8 cellular contexts compared by ENCODE assay signal in genomic region chr12:57620936-57621496, GRCh38. TPM values are rescaled to one million over a fixed set of nuclear protein-coding genes. Genes with fewer than 3 reads are reported as not detected.
DNase-seq lines count a peak whose midpoint lies in the region; ATAC-seq and TF ChIP-seq lines count a peak whose summit lies in the region.

No MANE protein-coding gene starts in this region.

- no peak overlapping the region for H3K27ac ChIP-seq in effector memory CD4-positive, alpha-beta T cell (ENCODE audit: insufficient read depth, low read length, poor library complexity, severe bottlenecking)
- no peak overlapping the region for H3K27ac ChIP-seq in naive thymus-derived CD4-positive, alpha-beta T cell (ENCODE audit: low read depth, low read length)
- H3K27ac ChIP-seq in substantia nigra (ENCODE audit: low read depth, low read length, poor library complexity, severe bottlenecking), result no peak overlapping the region

- POLR2A ChIA-PET in naive thymus-derived CD4-positive, alpha-beta T cell (lab: Charles Lee), result interaction anchor here (1.2 to 1.7 kb wide), 3 partner anchors 30 to 40 kb away, joined by 3 to 8 read pairs (median 4); partner anchors contain the start of gene PIP4K2C

- no peaks in the 10 kb centered on the region for H3K9me3 ChIP-seq in effector memory CD4-positive, alpha-beta T cell (ENCODE audit: control insufficient read depth, low read length)
- no peaks in the 10 kb centered on the region for H3K9me3 ChIP-seq in naive thymus-derived CD4-positive, alpha-beta T cell (ENCODE audit: control insufficient read depth in 2 of 3, low read length in 3 of 3)

- peaks cover 27% of the 10 kb centered on the region for H3K4me1 ChIP-seq in effector memory CD4-positive, alpha-beta T cell (ENCODE audit: control insufficient read depth, insufficient read depth, low read length, poor library complexity, severe bottlenecking)
- H3K4me1 ChIP-seq in naive thymus-derived CD4-positive, alpha-beta T cell (ENCODE audit: control insufficient read depth in 2 of 2, insufficient read depth in 2 of 2, low read length in 2 of 2), result peaks cover 20 to 30% of the 10 kb centered on the region in 2 donors

- no peaks in the 10 kb centered on the region for H3K9me3 Mint-ChIP-seq in naive thymus-derived CD4-positive, alpha-beta T cell

- no peaks in the 10 kb centered on the region for H3K36me3 ChIP-seq in effector memory CD4-positive, alpha-beta T cell (ENCODE audit: control insufficient read depth, insufficient read depth, low read length)
- no peaks in the 10 kb centered on the region for H3K36me3 ChIP-seq in naive thymus-derived CD4-positive, alpha-beta T cell (ENCODE audit: control insufficient read depth in 2 of 3, insufficient read depth in 3 of 3, low read length in 3 of 3)

- peaks cover 81 to 100% (median 86%) of the 10 kb centered on the region in 5 donors for H3K27me3 Mint-ChIP-seq in naive thymus-derived CD4-positive, alpha-beta T cell

- H3K36me3 Mint-ChIP-seq in naive thymus-derived CD4-positive, alpha-beta T cell, result peaks cover 0 to 5% (median 0%) of the 10 kb centered on the region in 5 donors

- CTCF ChIA-PET in naive thymus-derived CD4-positive, alpha-beta T cell (lab: Charles Lee), result interaction anchor here (0.9 to 4.0 kb wide), 11 partner anchors 9 to 162 kb away, joined by 3 to 72 read pairs (median 3); partner anchors contain the start of genes DTX3 and GLI1

- peaks cover 79% of the 10 kb centered on the region for H3K27me3 ChIP-seq in effector memory CD4-positive, alpha-beta T cell (replicated peaks; ENCODE audit: control insufficient read depth, insufficient read depth, low read length, poor library complexity, severe bottlenecking)
- peaks cover 13 to 44% of the 10 kb centered on the region in 2 donors for H3K27me3 ChIP-seq in naive thymus-derived CD4-positive, alpha-beta T cell (ENCODE audit: control insufficient read depth in 2 of 2, insufficient read depth in 2 of 2, low read length in 2 of 2)

- H3K4me3 ChIP-seq in AG10803 (ENCODE audit: low read length), result peak overlapping the region; percentile 45
- peak overlapping the region; percentile 55 for H3K4me3 ChIP-seq in effector memory CD4-positive, alpha-beta T cell (ENCODE audit: insufficient read depth, low read depth, low read length, poor library complexity, severe bottlenecking)
- peak overlapping the region; percentile 54 for H3K4me3 ChIP-seq in naive thymus-derived CD4-positive, alpha-beta T cell (ENCODE audit: low read length)

- TF ChIP-seq CTCF in AG10803 (conservative IDR thresholded peaks at IDR 0.05; ENCODE audit: low read length), result no peak

- ATAC-seq in naive thymus-derived CD4-positive, alpha-beta T cell, result peak; percentile 25
- ATAC-seq in GM19463 (IDR thresholded peaks at IDR 0.05; ENCODE audit: unreplicated experiment), result no peak

- intact Hi-C loops in naive thymus-derived CD4-positive, alpha-beta T cell (cut with micrococcal nuclease), result loop anchor here (1.0 to 10.0 kb wide), 6 partner anchors 14 to 376 kb away; partner anchors contain the start of genes GLI1 (in 2 of the 2), MBD6 (in 1 of the 2) and PIP4K2C (in 1 of the 2)

- H3K4me1 Mint-ChIP-seq in naive thymus-derived CD4-positive, alpha-beta T cell, result peaks cover 19 to 33% (median 30%) of the 10 kb centered on the region in 7 donors

- H3K27ac Mint-ChIP-seq in naive thymus-derived CD4-positive, alpha-beta T cell, result peak overlapping the region in 1 of 9 donors; percentile 21

- H3K4me3 Mint-ChIP-seq in naive thymus-derived CD4-positive, alpha-beta T cell, result peak overlapping the region; percentile 59 to 87 (median 80)

- DNase-seq in AG10803 (ENCODE audit: low read depth), result no peak
- peak; percentile 15 for DNase-seq in M059J (ENCODE audit: low read depth)
- no peak for DNase-seq in effector memory CD4-positive, alpha-beta T cell
- peak in 2 of 9 donors; percentile 32 to 35 for DNase-seq in naive thymus-derived CD4-positive, alpha-beta T cell
- DNase-seq in substantia nigra (lab: John Stamatoyannopoulos, UW), result no peak
- DNase-seq in NCI-H187 treated with DMSO at 0.1 percent for 48 hours (lab: John Stamatoyannopoulos, UW), result no peak
- no peak for DNase-seq in germinal center (ENCODE audit: low spot score)

RNA-seq across cellular contexts. Expression of gene ARHGEF25, which starts 9.8 kb away (rescaled TPM):
- 6.2 and 13.2 TPM in 2 replicates for total RNA-seq in M059J (2014; rRNA removed; shearing (Covaris generic))
- total RNA-seq in naive thymus-derived CD4-positive, alpha-beta T cell, result 1 to 10 TPM in 1 of 5 experiments, under 1 TPM in 4; 0.29 to 1.2 (median 0.84) TPM
- polyA plus RNA-seq in naive thymus-derived CD4-positive, alpha-beta T cell, result not detected

RNA-seq across cellular contexts. Expression of gene B4GALNT1, which starts 12.0 kb away (rescaled TPM):
- 21.6 and 43.3 TPM in 2 replicates for total RNA-seq in M059J (2014; rRNA removed; shearing (Covaris generic))
- total RNA-seq in naive thymus-derived CD4-positive, alpha-beta T cell, result 1 to 10 TPM in 1 of 5 experiments, not detected in 4; 1.4 TPM
- polyA plus RNA-seq in naive thymus-derived CD4-positive, alpha-beta T cell, result not detected

RNA-seq across cellular contexts. Expression of gene DTX3, which starts 16.4 kb away (rescaled TPM):
- 20.1 and 21.4 TPM in 2 replicates for total RNA-seq in M059J (2014; rRNA removed; shearing (Covaris generic))
- 10 to 100 TPM; 25.1 to 42.5 (median 35.6) TPM for total RNA-seq in naive thymus-derived CD4-positive, alpha-beta T cell
- 1 to 10 TPM; 5.3 to 6.7 TPM for polyA plus RNA-seq in naive thymus-derived CD4-positive, alpha-beta T cell

RNA-seq across cellular contexts. Expression of gene PIP4K2C, which starts 30.0 kb away (rescaled TPM):
- total RNA-seq in M059J (2014; rRNA removed; shearing (Covaris generic)), result 71.2 and 85.3 TPM in 2 replicates
- 10 to 100 TPM; 20.1 to 29.7 (median 21.9) TPM for total RNA-seq in naive thymus-derived CD4-positive, alpha-beta T cell
- 10 to 100 TPM; 18.5 to 29.7 TPM for polyA plus RNA-seq in naive thymus-derived CD4-positive, alpha-beta T cell
